ENCODE assay signal across 1 cellular context in the genomic region with DNA sequence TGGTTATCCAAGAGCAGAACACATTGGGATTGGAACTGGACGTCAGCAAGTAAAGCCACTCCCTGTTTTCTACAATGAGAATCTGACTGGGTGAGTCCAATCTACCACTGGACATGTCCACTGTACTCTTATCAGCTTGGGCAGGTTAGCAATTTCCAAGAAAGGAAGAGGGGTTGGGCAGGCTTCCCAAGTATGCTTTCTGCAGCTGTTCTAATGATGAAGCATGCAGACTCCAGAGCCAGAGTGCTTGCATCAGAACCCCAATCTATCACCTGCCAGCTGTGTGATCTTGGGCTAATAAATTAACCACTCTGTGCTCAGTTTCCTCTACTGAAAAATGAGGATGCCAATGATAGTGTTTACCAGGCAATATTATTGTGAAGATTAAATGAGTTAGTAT.
TF ChIP-seq lines count a peak whose summit lies in the region.

No MANE protein-coding gene starts in this region.

TF ChIP-seq in K562, 482 proteins besides CTCF, POLR2A, EP300 and RAD21 (continued from another document and continues in another):
- TF ChIP-seq, protein P1, sequence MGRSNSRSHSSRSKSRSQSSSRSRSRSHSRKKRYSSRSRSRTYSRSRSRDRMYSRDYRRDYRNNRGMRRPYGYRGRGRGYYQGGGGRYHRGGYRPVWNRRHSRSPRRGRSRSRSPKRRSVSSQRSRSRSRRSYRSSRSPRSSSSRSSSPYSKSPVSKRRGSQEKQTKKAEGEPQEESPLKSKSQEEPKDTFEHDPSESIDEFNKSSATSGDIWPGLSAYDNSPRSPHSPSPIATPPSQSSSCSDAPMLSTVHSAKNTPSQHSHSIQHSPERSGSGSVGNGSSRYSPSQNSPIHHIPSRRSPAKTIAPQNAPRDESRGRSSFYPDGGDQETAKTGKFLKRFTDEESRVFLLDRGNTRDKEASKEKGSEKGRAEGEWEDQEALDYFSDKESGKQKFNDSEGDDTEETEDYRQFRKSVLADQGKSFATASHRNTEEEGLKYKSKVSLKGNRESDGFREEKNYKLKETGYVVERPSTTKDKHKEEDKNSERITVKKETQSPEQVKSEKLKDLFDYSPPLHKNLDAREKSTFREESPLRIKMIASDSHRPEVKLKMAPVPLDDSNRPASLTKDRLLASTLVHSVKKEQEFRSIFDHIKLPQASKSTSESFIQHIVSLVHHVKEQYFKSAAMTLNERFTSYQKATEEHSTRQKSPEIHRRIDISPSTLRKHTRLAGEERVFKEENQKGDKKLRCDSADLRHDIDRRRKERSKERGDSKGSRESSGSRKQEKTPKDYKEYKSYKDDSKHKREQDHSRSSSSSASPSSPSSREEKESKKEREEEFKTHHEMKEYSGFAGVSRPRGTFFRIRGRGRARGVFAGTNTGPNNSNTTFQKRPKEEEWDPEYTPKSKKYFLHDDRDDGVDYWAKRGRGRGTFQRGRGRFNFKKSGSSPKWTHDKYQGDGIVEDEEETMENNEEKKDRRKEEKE (IDR thresholded peaks at IDR 0.05; ENCODE audit: borderline replicate concordance in 1 of 2, control insufficient read depth in 1 of 2, low read depth in 2 of 2, low read length in 1 of 2): no peak
- TF ChIP-seq, protein P2, sequence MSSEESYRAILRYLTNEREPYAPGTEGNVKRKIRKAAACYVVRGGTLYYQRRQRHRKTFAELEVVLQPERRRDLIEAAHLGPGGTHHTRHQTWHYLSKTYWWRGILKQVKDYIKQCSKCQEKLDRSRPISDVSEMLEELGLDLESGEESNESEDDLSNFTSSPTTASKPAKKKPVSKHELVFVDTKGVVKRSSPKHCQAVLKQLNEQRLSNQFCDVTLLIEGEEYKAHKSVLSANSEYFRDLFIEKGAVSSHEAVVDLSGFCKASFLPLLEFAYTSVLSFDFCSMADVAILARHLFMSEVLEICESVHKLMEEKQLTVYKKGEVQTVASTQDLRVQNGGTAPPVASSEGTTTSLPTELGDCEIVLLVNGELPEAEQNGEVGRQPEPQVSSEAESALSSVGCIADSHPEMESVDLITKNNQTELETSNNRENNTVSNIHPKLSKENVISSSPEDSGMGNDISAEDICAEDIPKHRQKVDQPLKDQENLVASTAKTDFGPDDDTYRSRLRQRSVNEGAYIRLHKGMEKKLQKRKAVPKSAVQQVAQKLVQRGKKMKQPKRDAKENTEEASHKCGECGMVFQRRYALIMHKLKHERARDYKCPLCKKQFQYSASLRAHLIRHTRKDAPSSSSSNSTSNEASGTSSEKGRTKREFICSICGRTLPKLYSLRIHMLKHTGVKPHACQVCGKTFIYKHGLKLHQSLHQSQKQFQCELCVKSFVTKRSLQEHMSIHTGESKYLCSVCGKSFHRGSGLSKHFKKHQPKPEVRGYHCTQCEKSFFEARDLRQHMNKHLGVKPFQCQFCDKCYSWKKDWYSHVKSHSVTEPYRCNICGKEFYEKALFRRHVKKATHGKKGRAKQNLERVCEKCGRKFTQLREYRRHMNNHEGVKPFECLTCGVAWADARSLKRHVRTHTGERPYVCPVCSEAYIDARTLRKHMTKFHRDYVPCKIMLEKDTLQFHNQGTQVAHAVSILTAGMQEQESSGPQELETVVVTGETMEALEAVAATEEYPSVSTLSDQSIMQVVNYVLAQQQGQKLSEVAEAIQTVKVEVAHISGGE (CRISPR knock-in tag; IDR thresholded peaks at IDR 0.05): 0 out of 6 replicates have a peak, but pooled peaks of 1 of the 3 experiments have one; percentile 49
- TF ChIP-seq, protein P3, sequence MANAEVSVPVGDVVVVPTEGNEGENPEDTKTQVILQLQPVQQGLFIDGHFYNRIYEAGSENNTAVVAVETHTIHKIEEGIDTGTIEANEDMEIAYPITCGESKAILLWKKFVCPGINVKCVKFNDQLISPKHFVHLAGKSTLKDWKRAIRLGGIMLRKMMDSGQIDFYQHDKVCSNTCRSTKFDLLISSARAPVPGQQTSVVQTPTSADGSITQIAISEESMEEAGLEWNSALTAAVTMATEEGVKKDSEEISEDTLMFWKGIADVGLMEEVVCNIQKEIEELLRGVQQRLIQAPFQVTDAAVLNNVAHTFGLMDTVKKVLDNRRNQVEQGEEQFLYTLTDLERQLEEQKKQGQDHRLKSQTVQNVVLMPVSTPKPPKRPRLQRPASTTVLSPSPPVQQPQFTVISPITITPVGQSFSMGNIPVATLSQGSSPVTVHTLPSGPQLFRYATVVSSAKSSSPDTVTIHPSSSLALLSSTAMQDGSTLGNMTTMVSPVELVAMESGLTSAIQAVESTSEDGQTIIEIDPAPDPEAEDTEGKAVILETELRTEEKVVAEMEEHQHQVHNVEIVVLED (CRISPR knock-in tag; IDR thresholded peaks at IDR 0.05): no peak
- no peak for TF ChIP-seq CHD1 (IDR thresholded peaks at IDR 0.05; ENCODE audit: low read length)
- peak in 1 of 2 experiments; percentile 81; a peak in 2 of 4 replicates for TF ChIP-seq RCOR1 (IDR thresholded peaks at IDR 0.05; ENCODE audit: borderline replicate concordance in 1 of 2, low read depth in 2 of 2, low read length in 2 of 2)
- no peak; the same call in 1 of the 2 replicates for TF ChIP-seq KHSRP (IDR thresholded peaks at IDR 0.05)
- TF ChIP-seq, protein P4, sequence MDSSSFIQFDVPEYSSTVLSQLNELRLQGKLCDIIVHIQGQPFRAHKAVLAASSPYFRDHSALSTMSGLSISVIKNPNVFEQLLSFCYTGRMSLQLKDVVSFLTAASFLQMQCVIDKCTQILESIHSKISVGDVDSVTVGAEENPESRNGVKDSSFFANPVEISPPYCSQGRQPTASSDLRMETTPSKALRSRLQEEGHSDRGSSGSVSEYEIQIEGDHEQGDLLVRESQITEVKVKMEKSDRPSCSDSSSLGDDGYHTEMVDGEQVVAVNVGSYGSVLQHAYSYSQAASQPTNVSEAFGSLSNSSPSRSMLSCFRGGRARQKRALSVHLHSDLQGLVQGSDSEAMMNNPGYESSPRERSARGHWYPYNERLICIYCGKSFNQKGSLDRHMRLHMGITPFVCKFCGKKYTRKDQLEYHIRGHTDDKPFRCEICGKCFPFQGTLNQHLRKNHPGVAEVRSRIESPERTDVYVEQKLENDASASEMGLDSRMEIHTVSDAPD (CRISPR knock-in tag; IDR thresholded peaks at IDR 0.05): no peak
- no peak for TF ChIP-seq ZNF586 (CRISPR knock-in tag; conservative IDR thresholded peaks at IDR 0.05)
- TF ChIP-seq ZNF263 (CRISPR knock-in tag; IDR thresholded peaks at IDR 0.05; ENCODE audit: borderline replicate concordance): no peak
- no peak for TF ChIP-seq POLR3A (IDR thresholded peaks at IDR 0.05; ENCODE audit: borderline replicate concordance, extremely low read depth, insufficient read depth, insufficient read length)
- TF ChIP-seq, protein P5, sequence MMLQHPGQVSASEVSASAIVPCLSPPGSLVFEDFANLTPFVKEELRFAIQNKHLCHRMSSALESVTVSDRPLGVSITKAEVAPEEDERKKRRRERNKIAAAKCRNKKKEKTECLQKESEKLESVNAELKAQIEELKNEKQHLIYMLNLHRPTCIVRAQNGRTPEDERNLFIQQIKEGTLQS (IDR thresholded peaks at IDR 0.05): peak; percentile 61; the same call in 1 of the 2 replicates
- TF ChIP-seq, protein P5 (CRISPR knock-in tag; conservative IDR thresholded peaks at IDR 0.05): no peak
- TF ChIP-seq NFE2 (IDR thresholded peaks at IDR 0.05; ENCODE audit: low read depth): peak; percentile 20; the same call in 1 of the 2 replicates
- no peak for TF ChIP-seq ZBTB1 (CRISPR knock-in tag; IDR thresholded peaks at IDR 0.05; ENCODE audit: borderline replicate concordance, low read depth)
- TF ChIP-seq PHTF2 (CRISPR knock-in tag; IDR thresholded peaks at IDR 0.05): no peak
- TF ChIP-seq, protein P6, sequence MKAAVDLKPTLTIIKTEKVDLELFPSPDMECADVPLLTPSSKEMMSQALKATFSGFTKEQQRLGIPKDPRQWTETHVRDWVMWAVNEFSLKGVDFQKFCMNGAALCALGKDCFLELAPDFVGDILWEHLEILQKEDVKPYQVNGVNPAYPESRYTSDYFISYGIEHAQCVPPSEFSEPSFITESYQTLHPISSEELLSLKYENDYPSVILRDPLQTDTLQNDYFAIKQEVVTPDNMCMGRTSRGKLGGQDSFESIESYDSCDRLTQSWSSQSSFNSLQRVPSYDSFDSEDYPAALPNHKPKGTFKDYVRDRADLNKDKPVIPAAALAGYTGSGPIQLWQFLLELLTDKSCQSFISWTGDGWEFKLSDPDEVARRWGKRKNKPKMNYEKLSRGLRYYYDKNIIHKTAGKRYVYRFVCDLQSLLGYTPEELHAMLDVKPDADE (conservative IDR thresholded peaks at IDR 0.05; ENCODE audit: control insufficient read depth, low read depth, low read length): no peak
- no peak for TF ChIP-seq SMARCC2 (IDR thresholded peaks at IDR 0.05; ENCODE audit: low read depth)
- TF ChIP-seq ILK (tag; IDR thresholded peaks at IDR 0.05; ENCODE audit: borderline replicate concordance, low read depth): no peak
- no peak for TF ChIP-seq PHF8 (IDR thresholded peaks at IDR 0.05; ENCODE audit: borderline replicate concordance, low read length)
- TF ChIP-seq ZNF408 (CRISPR knock-in tag; IDR thresholded peaks at IDR 0.05; ENCODE audit: low read depth): no peak
- TF ChIP-seq HNRNPLL (IDR thresholded peaks at IDR 0.05; ENCODE audit: low read depth, low read length, poor library complexity, severe bottlenecking): no peak
- TF ChIP-seq RBM25 (IDR thresholded peaks at IDR 0.05; ENCODE audit: low read depth, low read length, severe bottlenecking): peak; percentile 82
- TF ChIP-seq RFX7 (CRISPR knock-in tag; IDR thresholded peaks at IDR 0.05): no peak
- no peak for TF ChIP-seq ZNF274 (IDR thresholded peaks at IDR 0.05; ENCODE audit: borderline replicate concordance, low read depth, low read length)
- TF ChIP-seq, protein P7, sequence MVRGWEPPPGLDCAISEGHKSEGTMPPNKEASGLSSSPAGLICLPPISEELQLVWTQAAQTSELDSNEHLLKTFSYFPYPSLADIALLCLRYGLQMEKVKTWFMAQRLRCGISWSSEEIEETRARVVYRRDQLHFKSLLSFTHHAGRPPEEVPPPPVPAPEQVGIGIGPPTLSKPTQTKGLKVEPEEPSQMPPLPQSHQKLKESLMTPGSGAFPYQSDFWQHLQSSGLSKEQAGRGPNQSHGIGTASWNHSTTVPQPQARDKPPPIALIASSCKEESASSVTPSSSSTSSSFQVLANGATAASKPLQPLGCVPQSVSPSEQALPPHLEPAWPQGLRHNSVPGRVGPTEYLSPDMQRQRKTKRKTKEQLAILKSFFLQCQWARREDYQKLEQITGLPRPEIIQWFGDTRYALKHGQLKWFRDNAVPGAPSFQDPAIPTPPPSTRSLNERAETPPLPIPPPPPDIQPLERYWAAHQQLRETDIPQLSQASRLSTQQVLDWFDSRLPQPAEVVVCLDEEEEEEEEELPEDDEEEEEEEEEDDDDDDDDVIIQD (CRISPR knock-in tag; IDR thresholded peaks at IDR 0.05): no peak
- no peak for TF ChIP-seq ZNF3 (CRISPR knock-in tag; IDR thresholded peaks at IDR 0.05)
- TF ChIP-seq ZNF384 (IDR thresholded peaks at IDR 0.05; ENCODE audit: low read depth, low read length): no peak
- TF ChIP-seq, protein P8, sequence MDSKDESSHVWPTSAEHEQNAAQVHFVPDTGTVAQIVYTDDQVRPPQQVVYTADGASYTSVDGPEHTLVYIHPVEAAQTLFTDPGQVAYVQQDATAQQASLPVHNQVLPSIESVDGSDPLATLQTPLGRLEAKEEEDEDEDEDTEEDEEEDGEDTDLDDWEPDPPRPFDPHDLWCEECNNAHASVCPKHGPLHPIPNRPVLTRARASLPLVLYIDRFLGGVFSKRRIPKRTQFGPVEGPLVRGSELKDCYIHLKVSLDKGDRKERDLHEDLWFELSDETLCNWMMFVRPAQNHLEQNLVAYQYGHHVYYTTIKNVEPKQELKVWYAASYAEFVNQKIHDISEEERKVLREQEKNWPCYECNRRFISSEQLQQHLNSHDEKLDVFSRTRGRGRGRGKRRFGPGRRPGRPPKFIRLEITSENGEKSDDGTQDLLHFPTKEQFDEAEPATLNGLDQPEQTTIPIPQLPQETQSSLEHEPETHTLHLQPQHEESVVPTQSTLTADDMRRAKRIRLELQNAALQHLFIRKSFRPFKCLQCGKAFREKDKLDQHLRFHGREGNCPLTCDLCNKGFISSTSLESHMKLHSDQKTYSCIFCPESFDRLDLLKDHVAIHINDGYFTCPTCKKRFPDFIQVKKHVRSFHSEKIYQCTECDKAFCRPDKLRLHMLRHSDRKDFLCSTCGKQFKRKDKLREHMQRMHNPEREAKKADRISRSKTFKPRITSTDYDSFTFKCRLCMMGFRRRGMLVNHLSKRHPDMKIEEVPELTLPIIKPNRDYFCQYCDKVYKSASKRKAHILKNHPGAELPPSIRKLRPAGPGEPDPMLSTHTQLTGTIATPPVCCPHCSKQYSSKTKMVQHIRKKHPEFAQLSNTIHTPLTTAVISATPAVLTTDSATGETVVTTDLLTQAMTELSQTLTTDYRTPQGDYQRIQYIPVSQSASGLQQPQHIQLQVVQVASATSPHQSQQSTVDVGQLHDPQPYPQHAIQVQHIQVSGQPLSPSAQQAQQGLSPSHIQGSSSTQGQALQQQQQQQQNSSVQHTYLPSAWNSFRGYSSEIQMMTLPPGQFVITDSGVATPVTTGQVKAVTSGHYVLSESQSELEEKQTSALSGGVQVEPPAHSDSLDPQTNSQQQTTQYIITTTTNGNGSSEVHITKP (IDR thresholded peaks at IDR 0.05; ENCODE audit: partially characterized antibody): peak; percentile 12
- no peak for TF ChIP-seq TCF7L2 (IDR thresholded peaks at IDR 0.05; ENCODE audit: low read depth, low read length)
- TF ChIP-seq HDAC6 (IDR thresholded peaks at IDR 0.05; ENCODE audit: low read depth, low read length): no peak
- no peak for TF ChIP-seq KDM5B (IDR thresholded peaks at IDR 0.05; ENCODE audit: insufficient replicate concordance, low read depth, low read length)
- TF ChIP-seq, protein P9, sequence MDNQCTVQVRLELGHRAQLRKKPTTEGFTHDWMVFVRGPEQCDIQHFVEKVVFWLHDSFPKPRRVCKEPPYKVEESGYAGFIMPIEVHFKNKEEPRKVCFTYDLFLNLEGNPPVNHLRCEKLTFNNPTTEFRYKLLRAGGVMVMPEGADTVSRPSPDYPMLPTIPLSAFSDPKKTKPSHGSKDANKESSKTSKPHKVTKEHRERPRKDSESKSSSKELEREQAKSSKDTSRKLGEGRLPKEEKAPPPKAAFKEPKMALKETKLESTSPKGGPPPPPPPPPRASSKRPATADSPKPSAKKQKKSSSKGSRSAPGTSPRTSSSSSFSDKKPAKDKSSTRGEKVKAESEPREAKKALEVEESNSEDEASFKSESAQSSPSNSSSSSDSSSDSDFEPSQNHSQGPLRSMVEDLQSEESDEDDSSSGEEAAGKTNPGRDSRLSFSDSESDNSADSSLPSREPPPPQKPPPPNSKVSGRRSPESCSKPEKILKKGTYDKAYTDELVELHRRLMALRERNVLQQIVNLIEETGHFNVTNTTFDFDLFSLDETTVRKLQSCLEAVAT (IDR thresholded peaks at IDR 0.05): no peak
- TF ChIP-seq PURB (CRISPR knock-in tag; IDR thresholded peaks at IDR 0.05; ENCODE audit: low read depth): no peak
- TF ChIP-seq, protein P10, sequence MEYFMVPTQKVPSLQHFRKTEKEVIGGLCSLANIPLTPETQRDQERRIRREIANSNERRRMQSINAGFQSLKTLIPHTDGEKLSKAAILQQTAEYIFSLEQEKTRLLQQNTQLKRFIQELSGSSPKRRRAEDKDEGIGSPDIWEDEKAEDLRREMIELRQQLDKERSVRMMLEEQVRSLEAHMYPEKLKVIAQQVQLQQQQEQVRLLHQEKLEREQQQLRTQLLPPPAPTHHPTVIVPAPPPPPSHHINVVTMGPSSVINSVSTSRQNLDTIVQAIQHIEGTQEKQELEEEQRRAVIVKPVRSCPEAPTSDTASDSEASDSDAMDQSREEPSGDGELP (CRISPR knock-in tag; IDR thresholded peaks at IDR 0.05; ENCODE audit: borderline replicate concordance): 0 out of 2 replicates have a peak, but pooled peaks have one; percentile 16
- no peak for TF ChIP-seq SNRNP70 (optimal IDR thresholded peaks at IDR 0.05; ENCODE audit: low read depth, low read length)
- no peak for TF ChIP-seq ZKSCAN3 (CRISPR knock-in tag; IDR thresholded peaks at IDR 0.05)
- no peak for TF ChIP-seq CREB1 (IDR thresholded peaks at IDR 0.05)
- no peak for TF ChIP-seq CREB1 (CRISPR knock-in tag; IDR thresholded peaks at IDR 0.05)
